In the genomic region with DNA sequence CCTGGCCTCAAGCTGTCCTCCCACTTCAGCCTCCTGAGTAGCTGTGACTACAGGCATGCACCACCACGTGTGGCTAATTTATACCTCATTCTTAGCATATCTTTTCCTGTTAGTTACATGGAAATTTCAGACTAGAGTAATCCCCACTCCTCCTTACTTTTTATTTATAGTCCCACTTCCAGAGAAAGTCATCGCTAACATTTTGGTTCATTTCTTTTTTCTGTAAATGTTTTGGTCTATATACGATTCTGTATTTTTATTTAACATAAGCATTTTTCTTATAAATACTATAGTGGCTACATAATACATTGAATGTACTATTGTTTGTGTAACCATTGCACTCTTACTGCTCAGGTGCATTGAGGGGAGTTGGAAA, we compare ENCODE assay signal across 14 cellular contexts. TPM values are rescaled to one million over a fixed set of nuclear protein-coding genes. Genes with fewer than 3 reads are reported as not detected.
DNase-seq lines count a peak whose midpoint lies in the region.
"Had no signal": no experiment of that assay in that cellular context is flagged by ENCODE, and none has a peak within 500 bp of the region (broad histone marks: within the 10 kb centered on the region; RNA-seq: fewer than 3 reads in every experiment).

No MANE protein-coding gene starts in this region.

- CTCF ChIA-PET in activated naive CD4-positive, alpha-beta T cell treated with anti-CD3 and anti-CD28 coated beads for 36 hours (lab: Charles Lee): interaction anchor here (0.6 kb wide), 1 partner anchor 126 kb away, joined by 10 read pairs; no protein-coding TSS in a partner anchor

- no peak for DNase-seq in activated naive CD4-positive, alpha-beta T cell treated with anti-CD3 and anti-CD28 coated beads for 36 hours
- DNase-seq in activated naive CD4-positive, alpha-beta T cell treated with Interleukin-2 at 50 U/mL for 16 hours: no peak
- DNase-seq in SK-N-MC (ENCODE audit: low read depth, low spot score) (no peak), epithelial cell of prostate (ENCODE audit: low read depth, low spot score) (no peak), putamen (ENCODE audit: low spot score) (no peak), germinal center (ENCODE audit: low spot score) (no peak), dedifferentiated amniotic fluid mesenchymal stem cell (ENCODE audit: extremely low spot score) (no peak)
- DNase-seq: C1 segment of cervical spinal cord; CD4-positive, alpha-beta memory T cell; COR-L47; DMS153; DND-41; H9 had no signal

- intact Hi-C loops in activated naive CD4-positive, alpha-beta T cell treated with anti-CD3 and anti-CD28 coated beads for 36 hours (cut with micrococcal nuclease): no loop called here

- peaks cover 4% of the 10 kb centered on the region for H3K4me1 Mint-ChIP-seq in activated naive CD4-positive, alpha-beta T cell treated with anti-CD3 and anti-CD28 coated beads for 36 hours (ENCODE audit: low read depth)

- H3K27me3 Mint-ChIP-seq in activated naive CD4-positive, alpha-beta T cell treated with anti-CD3 and anti-CD28 coated beads for 36 hours (ENCODE audit: low read depth): no peaks in the 10 kb centered on the region
- H3K27me3 Mint-ChIP-seq: CD4-positive, alpha-beta memory T cell had no signal

- peaks cover 33% of the 10 kb centered on the region for H3K36me3 Mint-ChIP-seq in activated naive CD4-positive, alpha-beta T cell treated with anti-CD3 and anti-CD28 coated beads for 36 hours (ENCODE audit: low read depth)

- H3K27ac Mint-ChIP-seq in activated naive CD4-positive, alpha-beta T cell treated with anti-CD3 and anti-CD28 coated beads for 36 hours: peak overlapping the region; percentile 28
- H3K27ac Mint-ChIP-seq: GM23338, H9 had no signal

- H3K9me3 ChIP-seq in SK-N-MC (ENCODE audit: low read depth, low read length): no peaks in the 10 kb centered on the region

- peak overlapping the region; percentile 70; the same call in 1 of the 2 replicates for H3K27ac ChIP-seq in SK-N-MC
- peak overlapping the region; percentile 37 for H3K27ac ChIP-seq in epithelial cell of prostate

- no peaks in the 10 kb centered on the region for H3K9me3 Mint-ChIP-seq in activated naive CD4-positive, alpha-beta T cell treated with anti-CD3 and anti-CD28 coated beads for 36 hours
- H3K9me3 Mint-ChIP-seq: CD4-positive, alpha-beta memory T cell; GM23338; H9 had no signal

- H3K4me3 Mint-ChIP-seq in activated naive CD4-positive, alpha-beta T cell treated with anti-CD3 and anti-CD28 coated beads for 36 hours: no peak overlapping the region
- H3K4me3 Mint-ChIP-seq: CD4-positive, alpha-beta memory T cell; GM23338; H9 had no signal

- no peak overlapping the region for H3K4me3 ChIP-seq in SK-N-MC
- H3K4me3 ChIP-seq: GM23338 had no signal

- peaks cover 62% of the 10 kb centered on the region for H3K36me3 ChIP-seq in SK-N-MC (ENCODE audit: insufficient read depth, low read length)

- no peak overlapping the region for H3K9ac ChIP-seq in SK-N-MC (ENCODE audit: insufficient read length)

RNA-seq across cellular contexts. Expression of gene DDX1, which starts 42.3 kb away (rescaled TPM):
- 10 to 100 TPM; 61.7 to 64.1 TPM for total RNA-seq in activated naive CD4-positive, alpha-beta T cell treated with anti-CD3 and anti-CD28 coated beads for 36 hours
